ENCODE assay signal across 27 cellular contexts in genomic region chr2:50392185-50392584, GRCh38.
"Had no signal": no experiment of that assay in that cellular context is flagged by ENCODE, and none has a peak within 500 bp of the region (broad histone marks: within the 10 kb centered on the region; RNA-seq: fewer than 3 reads in every experiment).

No MANE protein-coding gene starts in this region.

- H3K36me3 ChIP-seq: neural progenitor cell, ovary, right lobe of liver, sigmoid colon, stomach, thoracic aorta, thyroid gland, tibial nerve, upper lobe of left lung, vagina had no signal

- H3K9ac ChIP-seq: neural progenitor cell, parathyroid adenoma had no signal

- H3K27me3 ChIP-seq: neural progenitor cell, ovary, right lobe of liver, sigmoid colon, stomach, thyroid gland, tibial nerve, upper lobe of left lung, vagina had no signal

- H3K4me3 ChIP-seq: neural progenitor cell, ovary, psoas muscle, right lobe of liver, sigmoid colon, stomach, thoracic aorta, thyroid gland, tibial nerve, upper lobe of left lung, vagina had no signal

- ATAC-seq: natural killer cell treated with Interleukin-12 subunit alpha and Interleukin-12 subunit beta and Interleukin-15 and Interleukin-18, amount 100 ng/mL, for 72 hours; psoas muscle; right cardiac atrium; right lobe of liver; stimulated activated effector memory CD8-positive, alpha-beta T cell treated with anti-CD3 and anti-CD28 coated beads, Interleukin-12 subunit alpha, Interleukin-12 subunit beta, amount 100 ng/mL, for 72 hours; stimulated activated naive B cell treated with anti-CD40 and anti-IgM and Interleukin-4, amounts not matched to agents 10 μg/mL and 1 μg/mL and 100 μg/mL, for 72 hours had no signal

- DNase-seq: nephron progenitor cell; occipital lobe; ovary; posterior cingulate gyrus; psoas muscle; right cardiac atrium; right lobe of liver; sigmoid colon; small intestine; stimulated activated CD4-positive, alpha-beta T cell treated with anti-CD3 and anti-CD28 coated beads, Interleukin-15, amount 100 ng/mL, for 24 hours; stimulated activated CD4-positive, alpha-beta T cell treated with anti-CD3 and anti-CD28 coated beads, Interleukin-2, amount 100 ng/mL, for 24 hours; stimulated activated CD4-positive, alpha-beta T cell treated with anti-CD3 and anti-CD28 coated beads, Interleukin-2, amount 100 ng/mL, for 48 hours; stimulated activated CD4-positive, alpha-beta T cell treated with anti-CD3 and anti-CD28 coated beads, Interleukin-4, amount 100 ng/mL, for 24 hours; stimulated activated naive B cell treated with anti-CD40 and anti-IgM and Interleukin-4, amounts not matched to agents 10 μg/mL and 1 μg/mL and 100 μg/mL, for 72 hours; stimulated activated naive CD4-positive, alpha-beta T cell treated with Interleukin-2 at 50 U/mL for 16 hours; stomach; thyroid gland; trophoblast cell; upper lobe of left lung had no signal

- H3K27ac ChIP-seq: neural progenitor cell, ovary, parathyroid adenoma, psoas muscle, right lobe of liver, sigmoid colon, stomach, thoracic aorta, thyroid gland, tibial nerve, upper lobe of left lung, vagina had no signal

- FAIRE-seq: small intestine, urothelium cell line had no signal

- H3K9me3 ChIP-seq: ovary, psoas muscle, right lobe of liver, sigmoid colon, stomach, thoracic aorta, thyroid gland, tibial nerve, upper lobe of left lung, vagina had no signal

- H2AFZ ChIP-seq: neural progenitor cell, parathyroid adenoma had no signal

- H3K79me2 ChIP-seq: parathyroid adenoma had no signal
